ENCODE assay signal across 26 cellular contexts in the genomic region with DNA sequence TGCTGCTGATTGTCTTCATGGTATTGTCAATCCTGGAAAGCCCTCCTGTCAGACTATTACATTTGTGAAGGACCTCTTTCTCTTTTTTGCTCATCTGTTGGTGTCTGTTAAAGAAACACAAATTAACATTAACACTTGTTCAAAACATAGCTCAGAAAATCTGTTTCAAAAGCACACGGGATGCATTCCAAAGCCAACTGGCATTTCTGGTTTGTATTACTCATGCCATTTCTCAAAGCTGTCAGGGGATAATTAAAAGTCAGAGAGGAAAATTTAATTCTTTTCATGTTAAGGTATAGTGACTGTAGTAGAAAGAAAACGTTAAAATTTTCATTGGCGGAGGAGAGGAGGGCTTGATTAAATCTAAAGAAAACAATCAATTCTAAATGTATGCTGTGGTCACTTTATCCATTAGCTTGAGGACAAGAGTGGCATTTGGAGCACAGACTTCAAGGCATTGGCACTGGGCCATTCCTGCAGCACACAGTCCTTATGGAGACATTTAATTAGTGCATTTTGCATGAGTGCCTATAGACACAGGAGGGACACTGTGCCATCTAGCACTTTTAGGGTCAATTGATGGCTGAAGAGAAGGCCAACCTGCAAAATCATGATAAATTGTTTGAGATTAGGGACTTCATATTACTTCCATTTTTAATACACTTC. TPM values are rescaled to one million over a fixed set of nuclear protein-coding genes. Genes with fewer than 3 reads are reported as not detected.
DNase-seq lines count a peak whose midpoint lies in the region; TF ChIP-seq lines count a peak whose summit lies in the region.
"Had no signal": no experiment of that assay in that cellular context is flagged by ENCODE, and none has a peak within 500 bp of the region (broad histone marks: within the 10 kb centered on the region; RNA-seq: fewer than 3 reads in every experiment).

No MANE protein-coding gene starts in this region.

- no peaks in the 10 kb centered on the region for H3K36me3 Mint-ChIP-seq in Calu3 (ENCODE audit: insufficient read depth, unreplicated experiment)
- H3K36me3 Mint-ChIP-seq in mesothelial cell of epicardium, result no peaks in the 10 kb centered on the region
- H3K36me3 Mint-ChIP-seq: CD4-positive, CD25-positive, alpha-beta regulatory T cell had no signal

- TF ChIP-seq CTCF in Calu3 (IDR thresholded peaks at IDR 0.05; ENCODE audit: unreplicated experiment), result no peak
- no peak for TF ChIP-seq CTCF in mesothelial cell of epicardium (IDR thresholded peaks at IDR 0.05; ENCODE audit: unreplicated experiment)

- H3K27me3 Mint-ChIP-seq in Calu3 (ENCODE audit: unreplicated experiment), result no peaks in the 10 kb centered on the region
- H3K27me3 Mint-ChIP-seq in mesothelial cell of epicardium (ENCODE audit: low read depth), result no peaks in the 10 kb centered on the region
- H3K27me3 Mint-ChIP-seq: CD4-positive, CD25-positive, alpha-beta regulatory T cell had no signal

- H3K4me1 Mint-ChIP-seq in Calu3 (ENCODE audit: low read depth, unreplicated experiment), result peaks cover 62% of the 10 kb centered on the region
- peaks cover 11% of the 10 kb centered on the region for H3K4me1 Mint-ChIP-seq in mesothelial cell of epicardium
- H3K4me1 Mint-ChIP-seq: CD4-positive, CD25-positive, alpha-beta regulatory T cell; endodermal cell had no signal

- H3K27ac Mint-ChIP-seq in Calu3 (ENCODE audit: unreplicated experiment), result peak overlapping the region; percentile 11
- peak overlapping the region; percentile 35 for H3K27ac Mint-ChIP-seq in mesothelial cell of epicardium
- H3K27ac Mint-ChIP-seq: CD4-positive, CD25-positive, alpha-beta regulatory T cell; endodermal cell had no signal

- no TSS peak for BruUV-seq in Calu3 (replicated peaks; lab: Mats Ljungman, UMichigan)

- intact Hi-C loops in Calu3 (cut with micrococcal nuclease; ENCODE audit: unreplicated experiment), result loop anchor here (5.0 kb wide), 1 partner anchor 111 kb away; no protein-coding TSS in a partner anchor

- no peak overlapping the region for H3K4me3 Mint-ChIP-seq in Calu3 (ENCODE audit: low read depth, unreplicated experiment)
- no peak overlapping the region for H3K4me3 Mint-ChIP-seq in mesothelial cell of epicardium
- H3K4me3 Mint-ChIP-seq: CD4-positive, CD25-positive, alpha-beta regulatory T cell; endodermal cell had no signal

- DNase-seq in Calu3, result no peak
- DNase-seq in M059J (ENCODE audit: low read depth), result peak; percentile 30
- peak; percentile 55 for DNase-seq in astrocyte of the hippocampus (ENCODE audit: low read depth, low spot score)
- no peak for DNase-seq in mesothelial cell of epicardium (ENCODE audit: low spot score in 2 of 2, unreplicated experiment in 2 of 2)
- DNase-seq in NCI-H2107 (lab: John Stamatoyannopoulos, UW), result no peak
- no peak for DNase-seq in activated CD4-positive, alpha-beta T cell treated with anti-CD3 and anti-CD28 coated beads for 48 hours
- DNase-seq in GDM1 (lab: John Stamatoyannopoulos, UW), result no peak
- DNase-seq: activated CD4-positive, alpha-beta T cell treated with anti-CD3 and anti-CD28 coated beads, Interleukin-2, amount 50 U/mL, for 1 hour; activated CD8-positive, alpha-beta memory T cell treated with anti-CD3 and anti-CD28 coated beads, Interleukin-2, amount 50 U/mL, for 48 hours; activated effector memory CD4-positive, alpha-beta T cell treated with Interleukin-2 at 50 U/mL for 16 hours; brain microvascular endothelial cell; CD4-positive, CD25-positive, alpha-beta regulatory T cell; cortex of kidney; DMS53; endodermal cell; heart left ventricle; IMR-90; MM.1S; NCI-H345; NK-92 treated with Interleukin-12 subunit alpha and Interleukin-12 subunit beta, amount 100 ng/mL, for 24 hours; Peyer's patch; right lobe of liver had no signal

- H3K9me3 Mint-ChIP-seq in Calu3 (ENCODE audit: low read depth, unreplicated experiment), result no peaks in the 10 kb centered on the region
- peaks cover 33% of the 10 kb centered on the region for H3K9me3 Mint-ChIP-seq in mesothelial cell of epicardium

- CTCF ChIA-PET in Calu3 (lab: Charles Lee), result interaction anchor here (0.6 to 1.5 kb wide), 3 partner anchors 16 to 191 kb away, joined by 3 to 8 read pairs (median 5); a partner anchor contains a TSS

RNA-seq across cellular contexts. Expression of a gene that starts 21.2 kb away (rescaled TPM):
- total RNA-seq in Calu3 (2022) (not detected in 2 replicates), mesothelial cell of epicardium (not detected in 3 replicates)
- total RNA-seq in M059J (2014; rRNA removed; shearing (Covaris generic)), result not detected in 2 replicates
- total RNA-seq: CD4-positive, CD25-positive, alpha-beta regulatory T cell; endodermal cell; heart left ventricle; IMR-90; mesenteric fat pad; Peyer's patch; right lobe of liver; SJSA1; subcutaneous adipose tissue; T-helper 2 cell treated with Interferon-gamma antibody and Interleukin-4, amounts not matched to agents 100 ng/mL and 5 ng/mL, for 36 hours had no signal

Comparison
In these comparisons a context has a peak if more than half of its experiments do, and no peak if none do; other contexts are left out.
1. DNase-seq: peak in M059J (single experiment) and astrocyte of the hippocampus (single experiment); none in Calu3 (single experiment), mesothelial cell of epicardium (0 of 2), NCI-H2107 (single experiment), activated CD4-positive, alpha-beta T cell treated with anti-CD3 and anti-CD28 coated beads for 48 hours (single experiment) and GDM1 (single experiment).